22 cellular contexts compared by ENCODE assay signal in the genomic region with DNA sequence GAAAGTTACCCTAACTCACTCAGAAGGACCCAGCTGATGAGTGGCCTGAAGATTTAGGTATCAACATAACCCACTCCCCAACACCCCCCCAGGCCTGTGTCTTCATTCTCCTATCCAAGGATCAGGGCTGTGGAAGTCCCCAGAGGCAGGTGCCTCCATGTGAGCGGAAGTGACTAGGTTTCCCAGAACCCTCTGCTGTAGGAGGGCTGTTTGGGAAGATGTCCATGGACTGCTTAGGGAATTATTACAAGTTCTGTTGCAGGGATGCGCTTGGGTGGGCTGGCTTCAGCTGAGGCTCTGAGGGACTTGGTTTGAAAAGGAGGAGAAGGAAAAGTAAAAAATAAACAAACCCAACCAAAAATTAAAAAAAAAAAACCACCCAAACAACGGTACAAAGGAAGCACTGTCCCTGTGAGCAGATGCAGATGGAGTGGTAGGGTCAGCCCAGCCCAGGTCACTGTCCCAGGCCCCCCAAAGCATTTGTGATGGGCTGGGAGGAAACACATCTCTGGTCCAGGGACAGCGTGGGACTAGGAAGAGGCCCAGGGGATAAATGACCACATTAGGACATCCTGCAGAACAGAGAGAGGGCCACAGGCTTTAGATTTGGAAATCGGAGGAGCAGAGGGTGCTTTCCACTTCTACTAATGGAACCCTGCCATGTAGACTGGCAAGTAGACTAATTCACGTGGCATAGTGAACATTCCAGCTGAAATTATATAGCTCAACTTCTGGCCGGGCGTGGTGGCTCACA. TPM values are rescaled to one million over a fixed set of nuclear protein-coding genes. Genes with fewer than 3 reads are reported as not detected.
DNase-seq lines count a peak whose midpoint lies in the region; ATAC-seq and TF ChIP-seq lines count a peak whose summit lies in the region.
"Had no signal": no experiment of that assay in that cellular context is flagged by ENCODE, and none has a peak within 500 bp of the region (broad histone marks: within the 10 kb centered on the region; RNA-seq: fewer than 3 reads in every experiment).

No MANE protein-coding gene starts in this region.

- intact Hi-C loops in sciatic nerve (cut with DNase I), result no loop called here

- H3K36me3 Mint-ChIP-seq in activated CD8-positive, alpha-beta memory T cell treated with anti-CD3 and anti-CD28 coated beads, Interleukin-2, amount 10 ng/mL, durations not matched to agents 7 days and 5 days, result no peaks in the 10 kb centered on the region
- H3K36me3 Mint-ChIP-seq: CD4-positive, alpha-beta memory T cell had no signal

- no peaks in the 10 kb centered on the region for H3K9me3 Mint-ChIP-seq in activated CD8-positive, alpha-beta memory T cell treated with anti-CD3 and anti-CD28 coated beads, Interleukin-2, amount 10 ng/mL, durations not matched to agents 7 days and 5 days (ENCODE audit: low read depth)

- no peak for TF ChIP-seq CTCF in RWPE2 (IDR thresholded peaks at IDR 0.05; ENCODE audit: poor library complexity, severe bottlenecking)

- H3K27ac Mint-ChIP-seq in activated CD8-positive, alpha-beta memory T cell treated with anti-CD3 and anti-CD28 coated beads, Interleukin-2, amount 10 ng/mL, durations not matched to agents 7 days and 5 days, result no peak overlapping the region
- H3K27ac Mint-ChIP-seq: GM23338, H9 had no signal

- H3K27me3 Mint-ChIP-seq in activated CD8-positive, alpha-beta memory T cell treated with anti-CD3 and anti-CD28 coated beads, Interleukin-2, amount 10 ng/mL, durations not matched to agents 7 days and 5 days, result no peaks in the 10 kb centered on the region
- H3K27me3 Mint-ChIP-seq: CD4-positive, alpha-beta memory T cell had no signal

- no peak for ATAC-seq in activated CD8-positive, alpha-beta memory T cell treated with anti-CD3 and anti-CD28 coated beads, Interleukin-2, amount 10 ng/mL, durations not matched to agents 7 days and 5 days
- ATAC-seq in RWPE2 (ENCODE audit: low read depth), result no peak
- peak; percentile 69 for ATAC-seq in sciatic nerve
- no peak for ATAC-seq in HG02970 (IDR thresholded peaks at IDR 0.05; ENCODE audit: low FRiP score, unreplicated experiment)
- ATAC-seq: GM12878, GM23338 had no signal

- H3K4me1 Mint-ChIP-seq in activated CD8-positive, alpha-beta memory T cell treated with anti-CD3 and anti-CD28 coated beads, Interleukin-2, amount 10 ng/mL, durations not matched to agents 7 days and 5 days, result peaks cover 2% of the 10 kb centered on the region
- H3K4me1 Mint-ChIP-seq: GM23338, H9 had no signal

- no peak overlapping the region for H3K27ac ChIP-seq in RWPE2 (ENCODE audit: poor library complexity, severe bottlenecking)
- H3K27ac ChIP-seq: SJSA1 had no signal

- no peaks in the 10 kb centered on the region for H3K36me3 ChIP-seq in RWPE2 (ENCODE audit: low read depth)
- H3K36me3 ChIP-seq: SJSA1 had no signal

- no peak overlapping the region for H3K4me3 Mint-ChIP-seq in activated CD8-positive, alpha-beta memory T cell treated with anti-CD3 and anti-CD28 coated beads, Interleukin-2, amount 10 ng/mL, durations not matched to agents 7 days and 5 days
- H3K4me3 Mint-ChIP-seq: CD4-positive, alpha-beta memory T cell; GM23338; H9 had no signal

- no peaks in the 10 kb centered on the region for H3K9me3 ChIP-seq in RWPE2 (ENCODE audit: severe bottlenecking)
- H3K9me3 ChIP-seq: SJSA1 had no signal

- H3K4me3 ChIP-seq in RWPE2 (ENCODE audit: severe bottlenecking), result no peak overlapping the region
- H3K4me3 ChIP-seq: GM12878, GM23338, SJSA1 had no signal

- DNase-seq in activated CD8-positive, alpha-beta memory T cell treated with anti-CD3 and anti-CD28 coated beads, Interleukin-2, amount 50 U/mL, for 48 hours, result peak; percentile 28
- DNase-seq in activated CD8-positive, alpha-beta memory T cell treated with anti-CD3 and anti-CD28 coated beads, Interleukin-2, amount 10 ng/mL, durations not matched to agents 7 days and 5 days, result no peak
- peak; percentile 2 for DNase-seq in AG20443 (ENCODE audit: low spot score)
- peak; percentile 7 for DNase-seq in RWPE2 (ENCODE audit: low spot score)
- DNase-seq in sciatic nerve (ENCODE audit: low spot score), result no peak
- DNase-seq in stimulated activated CD4-positive, alpha-beta T cell treated with anti-CD3 and anti-CD28 coated beads, Interleukin-1b, Interleukin-23, amount 100 ng/mL, for 48 hours, result no peak
- DNase-seq: C1 segment of cervical spinal cord; Caco-2; CD4-positive, alpha-beta memory T cell; H9; KBM-7; MV-4-11; NCI-H1105; NCI-H1436 treated with DMSO at 0.1 percent for 48 hours; NCI-H1930; NCI-H2107; NCI-H524; NCI-H748 treated with DMSO at 0.1 percent for 48 hours had no signal

- CTCF ChIA-PET in activated CD8-positive, alpha-beta memory T cell treated with anti-CD3 and anti-CD28 coated beads, Interleukin-2, amount 10 ng/mL, durations not matched to agents 7 days and 5 days (lab: Charles Lee), result no interaction called here

- H3K27me3 ChIP-seq in RWPE2 (ENCODE audit: insufficient read depth, poor library complexity, severe bottlenecking), result no peaks in the 10 kb centered on the region
- H3K27me3 ChIP-seq: SJSA1 had no signal

- no peaks in the 10 kb centered on the region for H3K4me1 ChIP-seq in RWPE2 (ENCODE audit: insufficient read depth, poor library complexity, severe bottlenecking)
- H3K4me1 ChIP-seq: SJSA1 had no signal

RNA-seq across cellular contexts. Expression of gene APOD, which starts 12.2 kb away (rescaled TPM):
- 1 to 10 TPM in 1 of 2 experiments, not detected in 1; 9.3 TPM for total RNA-seq in activated CD8-positive, alpha-beta memory T cell treated with anti-CD3 and anti-CD28 coated beads, Interleukin-2, amount 10 ng/mL, durations not matched to agents 7 days and 5 days
- total RNA-seq in sciatic nerve, result 6,445 TPM
- total RNA-seq: CD4-positive, alpha-beta memory T cell; GM23338; H9; SJSA1 had no signal

RNA-seq across cellular contexts. Expression of gene PPP1R2, which starts 52.8 kb away (rescaled TPM):
- total RNA-seq in activated CD8-positive, alpha-beta memory T cell treated with anti-CD3 and anti-CD28 coated beads, Interleukin-2, amount 10 ng/mL, durations not matched to agents 7 days and 5 days, result 10 to 100 TPM; 72.0 to 91.8 TPM
- total RNA-seq in sciatic nerve, result 38.2 TPM

Comparison
In these comparisons a context has a peak if more than half of its experiments do, and no peak if none do; other contexts are left out.
1. DNase-seq: peak in activated CD8-positive, alpha-beta memory T cell treated with anti-CD3 and anti-CD28 coated beads, Interleukin-2, amount 50 U/mL, for 48 hours (single experiment), AG20443 (single experiment) and RWPE2 (single experiment); none in activated CD8-positive, alpha-beta memory T cell treated with anti-CD3 and anti-CD28 coated beads, Interleukin-2, amount 10 ng/mL, durations not matched to agents 7 days and 5 days (single experiment), sciatic nerve (single experiment) and stimulated activated CD4-positive, alpha-beta T cell treated with anti-CD3 and anti-CD28 coated beads, Interleukin-1b, Interleukin-23, amount 100 ng/mL, for 48 hours (single experiment).
2. RNA of gene APOD, which starts 12.2 kb away (total RNA-seq): 6,445 TPM in sciatic nerve (single experiment); 9.3 TPM in activated CD8-positive, alpha-beta memory T cell treated with anti-CD3 and anti-CD28 coated beads, Interleukin-2, amount 10 ng/mL, durations not matched to agents 7 days and 5 days; every median in the first group is over 100 times any median in the second.